27 cellular contexts compared by ENCODE assay signal in the genomic region with DNA sequence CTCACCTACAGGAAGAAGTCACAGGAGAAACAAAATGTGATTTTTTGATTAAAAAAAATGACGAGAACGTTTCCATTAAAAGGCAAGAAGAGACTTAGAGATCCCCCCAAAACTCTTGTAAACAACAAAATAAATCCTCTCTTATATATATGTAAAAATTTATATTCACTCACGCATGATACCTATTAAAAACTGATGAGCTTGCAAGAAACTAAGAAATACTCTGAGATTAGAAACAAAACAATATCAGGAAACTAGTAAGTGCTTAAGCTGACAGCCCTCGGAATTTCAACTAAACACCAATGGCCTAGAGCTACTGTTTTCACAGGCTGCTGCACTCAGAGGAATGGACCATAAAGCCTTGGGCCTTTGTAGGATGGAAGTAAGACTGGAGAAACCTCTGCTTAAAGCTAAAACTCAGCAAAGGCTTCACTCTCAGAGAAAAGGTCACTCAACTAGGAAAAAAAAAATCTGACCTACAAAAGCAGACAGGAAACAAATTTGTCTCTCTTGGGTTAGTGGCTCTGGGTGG.
"Had no signal": no experiment of that assay in that cellular context is flagged by ENCODE, and none has a peak within 500 bp of the region (broad histone marks: within the 10 kb centered on the region; RNA-seq: fewer than 3 reads in every experiment).

No MANE protein-coding gene starts in this region.

- H3K4me1 Mint-ChIP-seq: brain, natural killer cell had no signal

- H3K9me3 ChIP-seq: ascending aorta, esophagus muscularis mucosa, heart left ventricle, left lung, lower lobe of right lung, neutrophil, thoracic aorta had no signal

- DNase-seq: activated CD4-positive, alpha-beta T cell treated with anti-CD3 and anti-CD28 coated beads for 48 hours; activated CD4-positive, alpha-beta T cell treated with anti-CD3 and anti-CD28 coated beads, Interleukin-2, amount 50 U/mL, for 48 hours; activated CD8-positive, alpha-beta memory T cell treated with anti-CD3 and anti-CD28 coated beads for 24 hours; activated gamma-delta T cell; activated naive CD4-positive, alpha-beta T cell treated with anti-CD3 and anti-CD28 coated beads, Interleukin-2, amount 10 ng/mL, durations not matched to agents 7 days and 5 days; activated naive CD8-positive, alpha-beta T cell treated with anti-CD3 and anti-CD28 coated beads, Interleukin-2, amount 10 ng/mL, durations not matched to agents 7 days and 5 days; effector memory CD8-positive, alpha-beta T cell; foreskin keratinocyte; heart left ventricle; left lung; lower lobe of right lung; mesenchymal stem cell; natural killer cell; stimulated activated CD4-positive, alpha-beta T cell treated with anti-CD3 and anti-CD28 coated beads, Interleukin-12 subunit alpha, Interleukin-12 subunit beta, amount 100 ng/mL, for 4 hours; stimulated activated CD4-positive, alpha-beta T cell treated with anti-CD3 and anti-CD28 coated beads, Interleukin-4, amount 100 ng/mL, for 1 hour; T-helper 1 cell; trophoblast cell had no signal

- H3K27ac ChIP-seq: ascending aorta, coronary artery, esophagus muscularis mucosa, foreskin keratinocyte, heart left ventricle, left lung, lower lobe of right lung, neutrophil, skin epidermis, thoracic aorta had no signal

- H3K4me3 ChIP-seq: ascending aorta, coronary artery, esophagus muscularis mucosa, heart left ventricle, left lung, lower lobe of right lung, skin epidermis, thoracic aorta had no signal

- H3K9me3 Mint-ChIP-seq: activated naive CD4-positive, alpha-beta T cell treated with anti-CD3 and anti-CD28 coated beads, Interleukin-2, amount 10 ng/mL, durations not matched to agents 7 days and 5 days; activated naive CD8-positive, alpha-beta T cell treated with anti-CD3 and anti-CD28 coated beads, Interleukin-2, amount 10 ng/mL, durations not matched to agents 7 days and 5 days; brain; effector memory CD8-positive, alpha-beta T cell; natural killer cell; stimulated activated naive CD8-positive, alpha-beta T cell treated with anti-CD3 and anti-CD28 coated beads, Interleukin-15, Interleukin-2, amounts not matched to agents 100 ng/mL and 50 ng/mL, for 24 hours had no signal

- H3K4me3 Mint-ChIP-seq: activated naive CD4-positive, alpha-beta T cell treated with anti-CD3 and anti-CD28 coated beads, Interleukin-2, amount 10 ng/mL, durations not matched to agents 7 days and 5 days; activated naive CD8-positive, alpha-beta T cell treated with anti-CD3 and anti-CD28 coated beads, Interleukin-2, amount 10 ng/mL, durations not matched to agents 7 days and 5 days; brain; effector memory CD8-positive, alpha-beta T cell; natural killer cell; stimulated activated naive CD8-positive, alpha-beta T cell treated with anti-CD3 and anti-CD28 coated beads, Interleukin-15, Interleukin-2, amounts not matched to agents 100 ng/mL and 50 ng/mL, for 24 hours had no signal

- H3K27me3 Mint-ChIP-seq: activated naive CD4-positive, alpha-beta T cell treated with anti-CD3 and anti-CD28 coated beads, Interleukin-2, amount 10 ng/mL, durations not matched to agents 7 days and 5 days; activated naive CD8-positive, alpha-beta T cell treated with anti-CD3 and anti-CD28 coated beads, Interleukin-2, amount 10 ng/mL, durations not matched to agents 7 days and 5 days; effector memory CD8-positive, alpha-beta T cell; stimulated activated naive CD8-positive, alpha-beta T cell treated with anti-CD3 and anti-CD28 coated beads, Interleukin-15, Interleukin-2, amounts not matched to agents 100 ng/mL and 50 ng/mL, for 24 hours had no signal

- H3K27me3 ChIP-seq: ascending aorta, esophagus muscularis mucosa, foreskin keratinocyte, heart left ventricle, left lung, neutrophil had no signal

- H3K27ac Mint-ChIP-seq: activated naive CD4-positive, alpha-beta T cell treated with anti-CD3 and anti-CD28 coated beads, Interleukin-2, amount 10 ng/mL, durations not matched to agents 7 days and 5 days; activated naive CD8-positive, alpha-beta T cell treated with anti-CD3 and anti-CD28 coated beads, Interleukin-2, amount 10 ng/mL, durations not matched to agents 7 days and 5 days; brain; stimulated activated naive CD8-positive, alpha-beta T cell treated with anti-CD3 and anti-CD28 coated beads, Interleukin-15, Interleukin-2, amounts not matched to agents 100 ng/mL and 50 ng/mL, for 24 hours had no signal

- ATAC-seq: activated CD4-positive, CD25-positive, alpha-beta regulatory T cell treated with anti-CD3 and anti-CD28 coated beads, Interleukin-2, amount 50 U/mL, for 24 hours; effector memory CD8-positive, alpha-beta T cell; foreskin keratinocyte; heart left ventricle; left lung; lower lobe of right lung; natural killer cell; sciatic nerve had no signal

- H3K4me1 ChIP-seq: ascending aorta, esophagus muscularis mucosa, foreskin keratinocyte, left lung, lower lobe of right lung had no signal
